10 cellular contexts compared by ENCODE assay signal in the genomic region with DNA sequence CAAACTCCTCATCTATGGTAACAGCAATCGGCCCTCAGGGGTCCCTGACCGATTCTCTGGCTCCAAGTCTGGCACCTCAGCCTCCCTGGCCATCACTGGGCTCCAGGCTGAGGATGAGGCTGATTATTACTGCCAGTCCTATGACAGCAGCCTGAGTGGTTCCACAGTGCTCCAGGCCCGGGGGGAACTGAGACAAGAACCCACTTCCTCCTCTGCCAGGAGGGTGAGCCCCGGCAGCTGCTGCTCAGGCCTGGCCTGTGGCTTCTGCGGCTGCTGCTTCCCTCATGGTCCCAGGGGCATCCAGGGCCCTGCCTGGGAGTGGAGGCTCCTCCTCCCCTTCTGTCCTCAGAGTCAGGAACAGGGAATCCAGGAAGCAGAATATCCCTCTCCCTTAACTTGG.
DNase-seq lines count a peak whose midpoint lies in the region; ATAC-seq and TF ChIP-seq lines count a peak whose summit lies in the region.
"Had no signal": no experiment of that assay in that cellular context is flagged by ENCODE, and none has a peak within 500 bp of the region (broad histone marks: within the 10 kb centered on the region; RNA-seq: fewer than 3 reads in every experiment).

No MANE protein-coding gene starts in this region.

- no peaks in the 10 kb centered on the region for H3K79me1 ChIP-seq in trophoblast cell (ENCODE audit: low read length)

- H2BK12ac ChIP-seq in trophoblast cell (ENCODE audit: low read length), result no peak overlapping the region

- no peak overlapping the region for H3K4me3 Mint-ChIP-seq in activated CD4-positive, alpha-beta memory T cell treated with anti-CD3 and anti-CD28 coated beads for 36 hours
- no peak overlapping the region for H3K4me3 Mint-ChIP-seq in natural killer cell treated with Interleukin-12 subunit alpha and Interleukin-12 subunit beta and Interleukin-15 and Interleukin-18, amount 100 ng/mL, for 72 hours
- H3K4me3 Mint-ChIP-seq: T-helper 1 cell treated with Interleukin-12 subunit alpha and Interleukin-12 subunit beta and Interleukin-4 antibody, amounts not matched to agents 30 μg/mL and 1 μg/mL, for 36 hours had no signal

- H3K23ac ChIP-seq in trophoblast cell (ENCODE audit: low read length), result no peak overlapping the region

- H3K27ac ChIP-seq in DND-41 (ENCODE audit: low read length), result peak overlapping the region; percentile 59
- H3K27ac ChIP-seq in trophoblast cell (ENCODE audit: low read depth, low read length), result no peak overlapping the region
- H3K27ac ChIP-seq: GM23248 had no signal

- H3K36me3 Mint-ChIP-seq in activated CD4-positive, alpha-beta memory T cell treated with anti-CD3 and anti-CD28 coated beads for 36 hours, result no peaks in the 10 kb centered on the region
- no peaks in the 10 kb centered on the region for H3K36me3 Mint-ChIP-seq in natural killer cell treated with Interleukin-12 subunit alpha and Interleukin-12 subunit beta and Interleukin-15 and Interleukin-18, amount 100 ng/mL, for 72 hours

- H3K4me2 ChIP-seq in DND-41 (ENCODE audit: insufficient read depth, low read length) (no peak overlapping the region), trophoblast cell (ENCODE audit: low read length) (no peak overlapping the region)

- peaks cover 20% of the 10 kb centered on the region for H3K4me1 ChIP-seq in DND-41 (ENCODE audit: insufficient read depth, low read length)
- no peaks in the 10 kb centered on the region for H3K4me1 ChIP-seq in trophoblast cell (ENCODE audit: control insufficient read depth in 1 of 2, insufficient read depth in 2 of 2, low read length in 2 of 2)

- intact Hi-C loops in activated CD4-positive, alpha-beta memory T cell treated with anti-CD3 and anti-CD28 coated beads for 36 hours (cut with micrococcal nuclease), result no loop called here

- H3K9me3 ChIP-seq in DND-41 (ENCODE audit: insufficient read depth, low read length, severe bottlenecking) (no peaks in the 10 kb centered on the region), trophoblast cell (ENCODE audit: insufficient read depth, low read depth, low read length) (no peaks in the 10 kb centered on the region)

- H2BK120ac ChIP-seq in trophoblast cell (ENCODE audit: insufficient read depth, low read length, poor library complexity), result no peak overlapping the region

- H3K27me3 ChIP-seq in DND-41 (ENCODE audit: insufficient read depth, low read length, poor library complexity) (peaks cover 5% of the 10 kb centered on the region), trophoblast cell (ENCODE audit: insufficient read depth, low read length) (no peaks in the 10 kb centered on the region)

- H3K9ac ChIP-seq in DND-41 (ENCODE audit: low read depth, low read length), result no peak overlapping the region
- H3K9ac ChIP-seq in trophoblast cell (ENCODE audit: low read length), result no peak overlapping the region
- H3K9ac ChIP-seq: GM23248 had no signal

- no peaks in the 10 kb centered on the region for H3K4me1 Mint-ChIP-seq in activated CD4-positive, alpha-beta memory T cell treated with anti-CD3 and anti-CD28 coated beads for 36 hours (ENCODE audit: low read depth)
- H3K4me1 Mint-ChIP-seq in natural killer cell treated with Interleukin-12 subunit alpha and Interleukin-12 subunit beta and Interleukin-15 and Interleukin-18, amount 100 ng/mL, for 72 hours (ENCODE audit: low read depth in 2 of 2), result no peaks in the 10 kb centered on the region

- no peak overlapping the region for H3K14ac ChIP-seq in trophoblast cell (ENCODE audit: low read length)

- no peak overlapping the region for H3K27ac Mint-ChIP-seq in activated CD4-positive, alpha-beta memory T cell treated with anti-CD3 and anti-CD28 coated beads for 36 hours
- no peak overlapping the region for H3K27ac Mint-ChIP-seq in natural killer cell treated with Interleukin-12 subunit alpha and Interleukin-12 subunit beta and Interleukin-15 and Interleukin-18, amount 100 ng/mL, for 72 hours
- H3K27ac Mint-ChIP-seq: T-helper 1 cell treated with Interleukin-12 subunit alpha and Interleukin-12 subunit beta and Interleukin-4 antibody, amounts not matched to agents 30 μg/mL and 1 μg/mL, for 36 hours had no signal

- H3K4me3 ChIP-seq in DND-41 (ENCODE audit: low read depth in 1 of 2, low read length in 2 of 2), result no peak overlapping the region
- no peak overlapping the region for H3K4me3 ChIP-seq in trophoblast cell (ENCODE audit: low read depth, low read length)
- H3K4me3 ChIP-seq: GM23248 had no signal

- peaks cover 47% of the 10 kb centered on the region for H3K27me3 Mint-ChIP-seq in activated CD4-positive, alpha-beta memory T cell treated with anti-CD3 and anti-CD28 coated beads for 36 hours
- peaks cover 49 to 63% of the 10 kb centered on the region in 2 donors for H3K27me3 Mint-ChIP-seq in natural killer cell treated with Interleukin-12 subunit alpha and Interleukin-12 subunit beta and Interleukin-15 and Interleukin-18, amount 100 ng/mL, for 72 hours

- no peak overlapping the region for H3K4ac ChIP-seq in trophoblast cell (ENCODE audit: low read depth, low read length)

- TF ChIP-seq CTCF in DND-41 (IDR thresholded peaks at IDR 0.05; ENCODE audit: borderline replicate concordance, extremely low read depth, low read length, poor library complexity, severe bottlenecking), result no peak

- H2AFZ ChIP-seq in DND-41 (ENCODE audit: low read depth, low read length) (no peak overlapping the region), trophoblast cell (ENCODE audit: insufficient read depth, low read length, poor library complexity) (no peak overlapping the region)
- H2AFZ ChIP-seq: GM23248 had no signal

- WGBS in trophoblast cell (ENCODE audit: extremely low coverage, insufficient coverage, insufficient read length), result no CpG with 5 or more reads among the region's 5 CpGs

- no peak overlapping the region for H4K91ac ChIP-seq in trophoblast cell (ENCODE audit: low read depth, low read length)

- H3K36me3 ChIP-seq in DND-41 (ENCODE audit: insufficient read depth, low read length) (no peaks in the 10 kb centered on the region), trophoblast cell (ENCODE audit: control insufficient read depth in 1 of 2, insufficient read depth in 2 of 2, low read length in 2 of 2) (no peaks in the 10 kb centered on the region)

- H4K12ac ChIP-seq in trophoblast cell (ENCODE audit: low read depth, low read length), result no peak overlapping the region

- DNase-seq in DND-41, result peak; percentile 90
- peak; percentile 14 to 24 for DNase-seq in Kasumi-1 (lab: John Stamatoyannopoulos, UW)
- DNase-seq in UCSD-AML1 (lab: John Stamatoyannopoulos, UW; ENCODE audit: unreplicated experiment), result peak; percentile 87
- peak; percentile 97 for DNase-seq in myocyte (ENCODE audit: low read depth)
- no peak for DNase-seq in activated CD4-positive, alpha-beta memory T cell treated with anti-CD3 and anti-CD28 coated beads for 36 hours
- no peak for DNase-seq in trophoblast cell
- DNase-seq in natural killer cell treated with Interleukin-12 subunit alpha and Interleukin-12 subunit beta and Interleukin-15 and Interleukin-18, amount 100 ng/mL, for 72 hours (ENCODE audit: low spot score), result no peak
- DNase-seq in activated CD4-positive, CD25-positive, alpha-beta regulatory T cell treated with anti-CD3 and anti-CD28 coated beads, Interleukin-2, amount 50 U/mL, for 72 hours, result no peak
- DNase-seq: GM23248 had no signal

- CTCF ChIA-PET in activated CD4-positive, alpha-beta memory T cell treated with anti-CD3 and anti-CD28 coated beads for 36 hours (lab: Charles Lee), result no interaction called here

- no peak overlapping the region for H2BK5ac ChIP-seq in trophoblast cell (ENCODE audit: low read depth, low read length, poor library complexity)

- H4K8ac ChIP-seq in trophoblast cell (ENCODE audit: low read depth, low read length), result no peak overlapping the region

- POLR2A ChIA-PET in activated CD4-positive, alpha-beta memory T cell treated with anti-CD3 and anti-CD28 coated beads for 36 hours (lab: Charles Lee), result no interaction called here

- H3K9me3 Mint-ChIP-seq in activated CD4-positive, alpha-beta memory T cell treated with anti-CD3 and anti-CD28 coated beads for 36 hours, result no peaks in the 10 kb centered on the region
- H3K9me3 Mint-ChIP-seq in natural killer cell treated with Interleukin-12 subunit alpha and Interleukin-12 subunit beta and Interleukin-15 and Interleukin-18, amount 100 ng/mL, for 72 hours, result no peaks in the 10 kb centered on the region
- H3K9me3 Mint-ChIP-seq: T-helper 1 cell treated with Interleukin-12 subunit alpha and Interleukin-12 subunit beta and Interleukin-4 antibody, amounts not matched to agents 30 μg/mL and 1 μg/mL, for 36 hours had no signal

- no peaks in the 10 kb centered on the region for H4K20me1 ChIP-seq in DND-41 (ENCODE audit: insufficient read depth, low read length)

- no peaks in the 10 kb centered on the region for H3K79me2 ChIP-seq in DND-41 (ENCODE audit: insufficient read depth, low read length)
- no peaks in the 10 kb centered on the region for H3K79me2 ChIP-seq in trophoblast cell (ENCODE audit: control insufficient read depth, insufficient read depth, low read length, poor library complexity)

- H3K18ac ChIP-seq in trophoblast cell (ENCODE audit: low read length), result no peak overlapping the region

- peak; percentile 100 for ATAC-seq in DND-41 (ENCODE audit: insufficient read depth, low read depth)
- no peak for ATAC-seq in natural killer cell treated with Interleukin-12 subunit alpha and Interleukin-12 subunit beta and Interleukin-15 and Interleukin-18, amount 100 ng/mL, for 72 hours

- no peak overlapping the region for H2AK5ac ChIP-seq in trophoblast cell (ENCODE audit: low read length)

Comparison
In these comparisons a context has a peak if more than half of its experiments do, and no peak if none do; other contexts are left out.
1. DNase-seq: peak in DND-41 (single experiment), Kasumi-1 (2 of 2), UCSD-AML1 (single experiment) and myocyte (single experiment); none in activated CD4-positive, alpha-beta memory T cell treated with anti-CD3 and anti-CD28 coated beads for 36 hours (single experiment), trophoblast cell (0 of 2), natural killer cell treated with Interleukin-12 subunit alpha and Interleukin-12 subunit beta and Interleukin-15 and Interleukin-18, amount 100 ng/mL, for 72 hours (single experiment) and activated CD4-positive, CD25-positive, alpha-beta regulatory T cell treated with anti-CD3 and anti-CD28 coated beads, Interleukin-2, amount 50 U/mL, for 72 hours (single experiment).